29 cellular contexts compared by ENCODE assay signal in the genomic region with DNA sequence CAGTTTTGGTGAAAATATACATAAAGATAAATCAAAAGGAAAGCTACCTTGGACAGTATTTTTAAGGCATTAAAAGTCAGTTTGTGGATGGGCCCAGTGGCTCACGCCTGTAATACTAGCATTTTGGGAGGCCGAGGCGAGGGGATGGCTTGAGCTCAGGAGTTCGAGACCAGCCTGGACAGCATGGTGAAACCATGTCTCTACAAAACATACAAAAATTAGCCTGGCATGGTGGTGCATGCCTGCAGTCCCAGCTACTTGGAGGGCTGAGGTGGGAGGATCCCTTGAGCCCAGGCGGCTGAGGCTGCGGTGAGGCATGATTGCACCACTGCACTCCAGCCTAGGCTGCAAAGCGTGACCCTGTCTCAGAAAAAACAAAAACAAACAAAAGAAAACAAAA.
"Had no signal": no experiment of that assay in that cellular context is flagged by ENCODE, and none has a peak within 500 bp of the region (broad histone marks: within the 10 kb centered on the region; RNA-seq: fewer than 3 reads in every experiment).

No MANE protein-coding gene starts in this region.

- H3K4me3 Mint-ChIP-seq: dendritic cell treated with granulocyte-macrophage colony-stimulating factor and Interleukin-4, amounts not matched to agents 40 ng/mL and 50 ng/mL, for 4 days; effector memory CD8-positive, alpha-beta T cell; endodermal cell had no signal

- H3K9me3 Mint-ChIP-seq: dendritic cell treated with granulocyte-macrophage colony-stimulating factor and Interleukin-4, amounts not matched to agents 40 ng/mL and 50 ng/mL, for 4 days; effector memory CD8-positive, alpha-beta T cell had no signal

- H3K4me1 Mint-ChIP-seq: endodermal cell had no signal

- DNase-seq: colonic mucosa; cortex of kidney; dermis blood vessel endothelial cell; dorsolateral prefrontal cortex; effector CD4-positive, alpha-beta T cell; effector CD8-positive, alpha-beta T cell; effector memory CD4-positive, alpha-beta T cell; effector memory CD8-positive, alpha-beta T cell; endodermal cell; erythroblast; esophagus squamous epithelium; foreskin fibroblast; foreskin keratinocyte; foreskin melanocyte; gastrocnemius medialis; glutamatergic neuron; head of caudate nucleus; heart left ventricle; heart right ventricle had no signal

- FAIRE-seq: colon, endometrium, endothelial cell of umbilical vein, frontal cortex had no signal

- H3K27ac ChIP-seq: colonic mucosa, coronary artery, dorsolateral prefrontal cortex, epithelial cell of prostate, esophagus muscularis mucosa, esophagus squamous epithelium, foreskin keratinocyte, gastrocnemius medialis, gastroesophageal sphincter, heart left ventricle, heart right ventricle had no signal

- H3K27me3 ChIP-seq: colonic mucosa, dorsolateral prefrontal cortex, esophagus muscularis mucosa, esophagus squamous epithelium, foreskin keratinocyte, gastrocnemius medialis, gastroesophageal sphincter, heart left ventricle, heart right ventricle had no signal

- H3K36me3 ChIP-seq: colonic mucosa, esophagus muscularis mucosa, esophagus squamous epithelium, gastrocnemius medialis, gastroesophageal sphincter, heart left ventricle, heart right ventricle had no signal

- H3K27ac Mint-ChIP-seq: dendritic cell treated with granulocyte-macrophage colony-stimulating factor and Interleukin-4, amounts not matched to agents 40 ng/mL and 50 ng/mL, for 4 days; effector memory CD8-positive, alpha-beta T cell; endodermal cell had no signal

- H3K4me3 ChIP-seq: colonic mucosa, coronary artery, dorsolateral prefrontal cortex, esophagus muscularis mucosa, esophagus squamous epithelium, gastrocnemius medialis, gastroesophageal sphincter, heart left ventricle, heart right ventricle had no signal

- H3K27me3 Mint-ChIP-seq: dendritic cell treated with granulocyte-macrophage colony-stimulating factor and Interleukin-4, amounts not matched to agents 40 ng/mL and 50 ng/mL, for 4 days; effector memory CD8-positive, alpha-beta T cell had no signal

- H3K9me3 ChIP-seq: colonic mucosa, esophagus muscularis mucosa, esophagus squamous epithelium, gastrocnemius medialis, gastroesophageal sphincter had no signal

- H3K4me1 ChIP-seq: colonic mucosa, esophagus muscularis mucosa, esophagus squamous epithelium, foreskin keratinocyte, gastrocnemius medialis, gastroesophageal sphincter, heart left ventricle, heart right ventricle had no signal

- ATAC-seq: effector memory CD8-positive, alpha-beta T cell; esophagus mucosa; foreskin keratinocyte; gastrocnemius medialis; gastroesophageal sphincter; heart left ventricle; heart right ventricle had no signal
